Comparison of ENCODE assay signal across 10 cellular contexts in the genomic region with DNA sequence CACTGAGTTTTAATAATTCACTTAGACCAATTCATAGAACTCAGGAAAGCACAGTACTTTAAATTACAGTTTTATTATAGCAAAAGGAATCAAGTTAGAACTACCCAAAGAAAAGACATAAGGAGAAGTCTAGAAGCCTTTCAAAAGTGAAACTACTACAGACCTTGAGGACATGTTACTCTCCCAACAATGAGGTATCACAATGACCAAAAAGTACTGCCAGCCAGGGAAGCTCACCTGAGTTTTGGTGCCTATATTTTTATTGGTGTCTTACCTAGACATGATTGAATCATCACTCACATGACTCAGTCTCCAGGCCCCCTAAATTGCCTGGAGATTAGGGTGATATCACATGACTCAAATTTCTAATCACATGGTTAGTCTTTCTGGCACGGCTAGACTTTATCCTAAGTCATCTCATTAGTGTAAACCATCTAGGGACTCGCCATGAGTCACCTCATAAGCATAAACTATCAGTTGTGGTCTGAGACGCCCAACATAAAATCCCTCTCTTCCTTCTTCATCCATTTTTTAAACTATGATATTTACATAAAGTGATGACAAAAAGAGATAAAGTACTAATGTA.
A peak's percentile ranks its signal among the peaks of the same experiment; 100 is the strongest.
DNase-seq lines count a peak whose midpoint lies in the region; ATAC-seq and TF ChIP-seq lines count a peak whose summit lies in the region.
"Had no signal": no experiment of that assay in that cellular context is flagged by ENCODE, and none has a peak within 500 bp of the region (broad histone marks: within the 10 kb centered on the region; RNA-seq: fewer than 3 reads in every experiment).

No MANE protein-coding gene starts in this region.

- CTCF ChIA-PET in PC-9 (lab: Charles Lee), result no interaction called here

- no peaks in the 10 kb centered on the region for H3K79me2 ChIP-seq in PC-9 (ENCODE audit: low read depth)
- H3K79me2 ChIP-seq in smooth muscle cell (ENCODE audit: low read depth), result no peaks in the 10 kb centered on the region

- no TSS peak for BruUV-seq in PC-9 (replicated peaks; lab: Mats Ljungman, UMichigan)

- H3F3A ChIP-seq in PC-9 (ENCODE audit: insufficient read depth, low read depth), result no peaks in the 10 kb centered on the region
- H3F3A ChIP-seq in smooth muscle cell (ENCODE audit: low read depth), result no peaks in the 10 kb centered on the region

- H3K36me3 ChIP-seq in PC-9 (ENCODE audit: low read depth) (no peaks in the 10 kb centered on the region), smooth muscle cell (ENCODE audit: low read depth) (no peaks in the 10 kb centered on the region)

- H3K27me3 ChIP-seq in PC-9 (ENCODE audit: insufficient read depth, low read depth) (no peaks in the 10 kb centered on the region), smooth muscle cell (ENCODE audit: low read depth) (no peaks in the 10 kb centered on the region)

- H3K9ac ChIP-seq in smooth muscle cell (ENCODE audit: low read depth), result no peak overlapping the region

- no peak overlapping the region for H3K4me3 ChIP-seq in PC-9
- no peak overlapping the region for H3K4me3 ChIP-seq in smooth muscle cell

- H3K36me3 Mint-ChIP-seq in T-helper 2 cell treated with Interferon-gamma antibody and Interleukin-4, amounts not matched to agents 5 μg/mL and 100 μg/mL, for 36 hours (ENCODE audit: low read depth), result no peaks in the 10 kb centered on the region

- H3K27ac ChIP-seq in PC-9 (no peak overlapping the region), smooth muscle cell (ENCODE audit: low read depth) (peak overlapping the region; percentile 46)

- H3K27ac Mint-ChIP-seq in T-helper 2 cell treated with Interferon-gamma antibody and Interleukin-4, amounts not matched to agents 5 μg/mL and 100 μg/mL, for 36 hours, result no peak overlapping the region

- TF ChIP-seq CTCF in PC-9 (conservative IDR thresholded peaks at IDR 0.05), result no peak
- no peak for TF ChIP-seq CTCF in smooth muscle cell (IDR thresholded peaks at IDR 0.05; ENCODE audit: borderline replicate concordance, insufficient read depth, poor library complexity, severe bottlenecking)

- H3K4me2 ChIP-seq in PC-9 (peak overlapping the region; percentile 34; the same call in 1 of the 2 replicates), smooth muscle cell (peak overlapping the region; percentile 16)

- no peaks in the 10 kb centered on the region for H3K4me1 ChIP-seq in PC-9 (replicated peaks; ENCODE audit: insufficient read depth)
- H3K4me1 ChIP-seq in smooth muscle cell (ENCODE audit: low read depth), result no peaks in the 10 kb centered on the region

- no peaks in the 10 kb centered on the region for H3K9me3 Mint-ChIP-seq in T-helper 2 cell treated with Interferon-gamma antibody and Interleukin-4, amounts not matched to agents 5 μg/mL and 100 μg/mL, for 36 hours

- H3K27me3 Mint-ChIP-seq in T-helper 2 cell treated with Interferon-gamma antibody and Interleukin-4, amounts not matched to agents 5 μg/mL and 100 μg/mL, for 36 hours (ENCODE audit: low read depth), result no peaks in the 10 kb centered on the region

- no peaks in the 10 kb centered on the region for H3K9me2 ChIP-seq in PC-9 (ENCODE audit: insufficient read depth)

- POLR2A ChIA-PET in PC-9 (lab: Charles Lee; ENCODE audit: unreplicated experiment), result no interaction called here

- intact Hi-C loops in PC-9 (cut with micrococcal nuclease; ENCODE audit: unreplicated experiment), result no loop called here

- H2AFZ ChIP-seq in PC-9 (peak overlapping the region; percentile 48; the same call in 1 of the 2 replicates), smooth muscle cell (ENCODE audit: low read depth) (no peak overlapping the region)

- H3K9me3 ChIP-seq in PC-9 (ENCODE audit: insufficient read depth, low read depth), result no peaks in the 10 kb centered on the region
- no peaks in the 10 kb centered on the region for H3K9me3 ChIP-seq in smooth muscle cell (replicated peaks; ENCODE audit: low read depth)

- peak; percentile 1 for DNase-seq in activated T-cell treated with anti-CD3 and anti-CD28 coated beads for 24 hours (ENCODE audit: low read depth)
- no peak for DNase-seq in activated T-cell treated with anti-CD3 and anti-CD28 coated beads for 4 hours
- DNase-seq in PC-9, result peak in 1 of 2 experiments; percentile 0
- no peak for DNase-seq in smooth muscle cell (lab: John Stamatoyannopoulos, UW; ENCODE audit: unreplicated experiment)
- DNase-seq in NCI-H2081 (lab: John Stamatoyannopoulos, UW), result no peak
- no peak for DNase-seq in SK-N-DZ (ENCODE audit: low spot score)
- DNase-seq in T-helper 2 cell treated with Interferon-gamma antibody and Interleukin-4, amounts not matched to agents 5 μg/mL and 100 μg/mL, for 36 hours (ENCODE audit: low spot score), result no peak
- DNase-seq: foreskin melanocyte, NCI-H1417 had no signal

- no peaks in the 10 kb centered on the region for H4K20me1 ChIP-seq in PC-9 (ENCODE audit: insufficient read depth)
- H4K20me1 ChIP-seq in smooth muscle cell (ENCODE audit: low read depth), result no peaks in the 10 kb centered on the region

- WGBS in smooth muscle cell (ENCODE audit: low lambda C conversion rate), result 20% methylated on average over 3 of the region's 3 CpGs

- peak; percentile 72 for ATAC-seq in HG02885 (IDR thresholded peaks at IDR 0.05; ENCODE audit: poor library complexity, unreplicated experiment)

- no peaks in the 10 kb centered on the region for H3K4me1 Mint-ChIP-seq in T-helper 2 cell treated with Interferon-gamma antibody and Interleukin-4, amounts not matched to agents 5 μg/mL and 100 μg/mL, for 36 hours (ENCODE audit: low read depth)

- no peak overlapping the region for H3K4me3 Mint-ChIP-seq in T-helper 2 cell treated with Interferon-gamma antibody and Interleukin-4, amounts not matched to agents 5 μg/mL and 100 μg/mL, for 36 hours
